Comparison of ENCODE assay signal across 8 cellular contexts in genomic region chr7:6435486-6436384, GRCh38. TPM values are rescaled to one million over a fixed set of nuclear protein-coding genes. Genes with fewer than 3 reads are reported as not detected.
DNase-seq lines count a peak whose midpoint lies in the region; ATAC-seq and TF ChIP-seq lines count a peak whose summit lies in the region.

No MANE protein-coding gene starts in this region.

- ATAC-seq in GM21825 (IDR thresholded peaks at IDR 0.05; ENCODE audit: unreplicated experiment) (peak; percentile 72), gastroesophageal sphincter (peak; percentile 87), thoracic aorta (ENCODE audit: insufficient number of reproducible peaks, low FRiP score, low read depth) (peak; percentile 46)

- no peaks in the 10 kb centered on the region for H3K9me3 ChIP-seq in MM.1S (replicated peaks; ENCODE audit: insufficient read depth, low read length)
- H3K9me3 ChIP-seq in gastroesophageal sphincter, result no peaks in the 10 kb centered on the region
- H3K9me3 ChIP-seq in osteoblast (ENCODE audit: low read depth, low read length), result no peaks in the 10 kb centered on the region
- no peaks in the 10 kb centered on the region for H3K9me3 ChIP-seq in thoracic aorta

- H3K79me2 ChIP-seq in MM.1S (ENCODE audit: low read length), result peaks cover 68% of the 10 kb centered on the region
- H3K79me2 ChIP-seq in osteoblast (ENCODE audit: insufficient read depth, low read length), result peaks cover 88% of the 10 kb centered on the region

- H3K9ac ChIP-seq in MM.1S (ENCODE audit: low read length), result peak overlapping the region; percentile 47

- TF ChIP-seq POLR2A in gastroesophageal sphincter (IDR thresholded peaks at IDR 0.05), result no peak

- WGBS in gastroesophageal sphincter (ENCODE audit: low coverage in 1 of 2), 2 donors, result 34 to 43% methylated on average over 19 to 25 of the region's 27 CpGs

- peak; percentile 63 for DNase-seq in DMS53 treated with DMSO at 0.1 percent for 48 hours (lab: John Stamatoyannopoulos, UW; ENCODE audit: unreplicated experiment)
- DNase-seq in MM.1S, result peak; percentile 85
- peak; percentile 90 for DNase-seq in SK-MEL-5 (ENCODE audit: low read depth, low spot score)
- peak; percentile 63 to 86 (median 74) for DNase-seq in activated naive CD4-positive, alpha-beta T cell (lab: John Stamatoyannopoulos, UW)
- peak; percentile 94 for DNase-seq in osteoblast (ENCODE audit: insufficient read length, low spot score, missing footprints)
- DNase-seq in thoracic aorta (ENCODE audit: low spot score), result peak; percentile 34

- peaks cover 40% of the 10 kb centered on the region for H3F3A ChIP-seq in MM.1S (ENCODE audit: insufficient read depth, low read length)

- H3K36me3 ChIP-seq in MM.1S (replicated peaks; ENCODE audit: insufficient read depth, low read length) (peaks cover 9% of the 10 kb centered on the region), gastroesophageal sphincter (peaks cover 0 to 37% of the 10 kb centered on the region in 2 donors), osteoblast (ENCODE audit: insufficient read depth, low read length) (peaks cover 52% of the 10 kb centered on the region), thoracic aorta (no peaks in the 10 kb centered on the region)

- TF ChIP-seq CTCF in MM.1S (IDR thresholded peaks at IDR 0.05; ENCODE audit: low read length), result peak; percentile 97
- peak; percentile 87 to 97 (median 92) for TF ChIP-seq CTCF in gastroesophageal sphincter (IDR thresholded peaks at IDR 0.05)
- TF ChIP-seq CTCF in osteoblast (IDR thresholded peaks at IDR 0.05; ENCODE audit: extremely low read depth, low read depth, low read length), result peak; percentile 99
- TF ChIP-seq CTCF in thoracic aorta (IDR thresholded peaks at IDR 0.05), result peak; percentile 93

- peak overlapping the region; percentile 41 for H3K4me3 ChIP-seq in MM.1S (ENCODE audit: low read length)
- H3K4me3 ChIP-seq in gastroesophageal sphincter, result peak overlapping the region; percentile 0 to 17
- H3K4me3 ChIP-seq in osteoblast (ENCODE audit: insufficient read depth, low read length), result no peak overlapping the region
- H3K4me3 ChIP-seq in thoracic aorta, result peak overlapping the region; percentile 56

- H3K4me1 ChIP-seq in MM.1S (ENCODE audit: low read length), result peaks cover 33% of the 10 kb centered on the region
- H3K4me1 ChIP-seq in gastroesophageal sphincter, result peaks cover 0 to 28% (median 0%) of the 10 kb centered on the region in 3 donors
- H3K4me1 ChIP-seq in osteoblast (ENCODE audit: insufficient read depth, low read length), result peaks cover 2% of the 10 kb centered on the region
- H3K4me1 ChIP-seq in thoracic aorta (ENCODE audit: control insufficient read depth in 1 of 2, low read depth in 2 of 2), result peaks cover 0 to 4% of the 10 kb centered on the region in 2 donors

- in situ Hi-C loops in SK-MEL-5 (cut with HindIII; ENCODE audit: low pct_unique_long_range_greater_than_20kb, low sequenced_read_pairs), result no loop called here

- peak overlapping the region; percentile 69 for H3K4me2 ChIP-seq in MM.1S (ENCODE audit: low read depth, low read length)
- peak overlapping the region; percentile 43 for H3K4me2 ChIP-seq in osteoblast (ENCODE audit: insufficient read depth, low read length)

- no peaks in the 10 kb centered on the region for H3K27me3 ChIP-seq in MM.1S (replicated peaks; ENCODE audit: insufficient read depth, low read length)
- H3K27me3 ChIP-seq in gastroesophageal sphincter, result no peaks in the 10 kb centered on the region
- no peaks in the 10 kb centered on the region for H3K27me3 ChIP-seq in osteoblast (ENCODE audit: insufficient read depth, low read length)
- H3K27me3 ChIP-seq in thoracic aorta (replicated peaks; ENCODE audit: insufficient read depth), result no peaks in the 10 kb centered on the region

- H2AFZ ChIP-seq in MM.1S (ENCODE audit: low read length), result peak overlapping the region; percentile 59
- H2AFZ ChIP-seq in osteoblast (ENCODE audit: low read length), result peak overlapping the region; percentile 68

- H3K9me2 ChIP-seq in MM.1S (replicated peaks; ENCODE audit: insufficient read depth, low read length), result no peaks in the 10 kb centered on the region

- no peak for TF ChIP-seq EP300 in gastroesophageal sphincter (IDR thresholded peaks at IDR 0.05)

- H3K27ac ChIP-seq in MM.1S (ENCODE audit: low read length) (peak overlapping the region; percentile 96), gastroesophageal sphincter (peak overlapping the region in 3 of 4 donors; percentile 41 to 64 (median 61)), osteoblast (ENCODE audit: low read depth, low read length) (peak overlapping the region; percentile 56), thoracic aorta (peak overlapping the region in 1 of 2 donors; percentile 19)

- no peaks in the 10 kb centered on the region for H4K20me1 ChIP-seq in MM.1S (ENCODE audit: insufficient read depth, low read length)
- peaks cover 41% of the 10 kb centered on the region for H4K20me1 ChIP-seq in osteoblast (ENCODE audit: insufficient read depth, low read length)

RNA-seq across cellular contexts. Expression of gene DAGLB, which starts 12.0 kb away (rescaled TPM):
- 9.6 and 9.9 TPM in 2 replicates for total RNA-seq in SK-MEL-5 (2014; rRNA removed; shearing (Covaris generic))
- 10.2 and 11.8 TPM in 2 replicates for polyA plus RNA-seq in SK-MEL-5 (2015; cell fraction: cytosol; rRNA removed)
- polyA plus RNA-seq in SK-MEL-5 (2015; cell fraction: nucleus; rRNA removed), result 31.7 and 38.9 TPM in 2 replicates
- 10 to 100 TPM in 1 of 4 donors, 1 to 10 TPM in 3; 6.7 to 10.8 (median 8.6) TPM for total RNA-seq in gastroesophageal sphincter
- 17.1 and 17.4 TPM in 2 replicates for total RNA-seq in osteoblast
- 10 to 100 TPM; 16.5 to 28.6 TPM for total RNA-seq in thoracic aorta

RNA-seq across cellular contexts. Expression of gene KDELR2, which starts 48.2 kb away (rescaled TPM):
- 185 and 186 TPM in 2 replicates for total RNA-seq in SK-MEL-5 (2014; rRNA removed; shearing (Covaris generic))
- 225 and 252 TPM in 2 replicates for polyA plus RNA-seq in SK-MEL-5 (2015; cell fraction: cytosol; rRNA removed)
- 67.3 and 72.3 TPM in 2 replicates for polyA plus RNA-seq in SK-MEL-5 (2015; cell fraction: nucleus; rRNA removed)
- total RNA-seq in gastroesophageal sphincter (10 to 100 TPM; 54.0 to 80.9 (median 64.2) TPM), osteoblast (218 and 245 TPM in 2 replicates), thoracic aorta (100 to 1,000 TPM; 105 to 123 TPM)

Comparison
In these comparisons a context has a peak if more than half of its experiments do, and no peak if none do; other contexts are left out.
1. DNase-seq: peak in every context shown above with its lines; median percentile 94 in osteoblast; 90 in SK-MEL-5; 85 in MM.1S; 74 in activated naive CD4-positive, alpha-beta T cell; 63 in DMS53 treated with DMSO at 0.1 percent for 48 hours; 34 in thoracic aorta.